ENCODE assay signal across 8 cellular contexts in the genomic region with DNA sequence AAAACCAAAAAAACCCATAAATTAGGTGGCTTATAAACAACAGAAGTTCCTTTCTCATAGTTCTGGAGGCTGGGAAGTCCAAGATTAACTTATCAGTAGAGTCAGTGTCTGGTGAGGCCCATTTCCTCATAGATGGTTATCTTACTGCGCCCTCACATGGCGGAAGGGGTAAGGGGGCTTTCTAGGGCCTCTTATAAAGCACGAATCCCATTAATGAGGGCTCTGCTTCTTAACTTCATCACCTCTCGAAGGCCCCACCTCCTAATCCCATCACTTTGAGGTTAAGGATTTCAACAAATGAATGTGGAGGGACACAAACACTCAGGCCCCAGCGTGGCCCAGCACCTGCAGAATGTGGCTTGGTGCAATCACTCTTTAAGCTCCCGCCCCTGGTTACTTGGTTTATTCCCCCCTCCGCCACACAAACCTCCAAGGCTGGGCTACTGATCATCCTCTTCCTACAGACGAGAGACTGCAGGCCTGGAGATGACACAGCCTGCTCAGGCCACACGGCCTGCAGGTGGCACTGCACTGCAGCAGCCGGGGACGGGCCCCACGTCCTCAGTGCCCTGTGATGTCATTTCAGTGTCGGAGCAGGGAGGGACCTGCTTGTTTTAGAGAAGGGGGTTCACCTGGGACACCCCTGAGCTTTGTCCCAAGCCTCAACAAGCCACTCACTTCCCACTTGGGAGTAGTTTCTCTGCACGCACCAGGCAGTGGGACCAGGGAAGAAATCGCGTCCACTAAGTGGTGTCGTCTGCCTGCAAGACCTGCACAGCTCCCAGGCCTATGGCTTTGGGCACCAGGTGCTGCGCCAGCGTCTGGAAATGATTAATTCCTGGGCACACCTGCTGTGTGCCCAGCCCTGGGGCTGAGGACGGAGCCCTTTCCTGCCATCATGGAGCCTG.
A peak's percentile ranks its signal among the peaks of the same experiment; 100 is the strongest.
DNase-seq lines count a peak whose midpoint lies in the region; ATAC-seq, FAIRE-seq and TF ChIP-seq lines count a peak whose summit lies in the region.
"Not testable (repeated sequence)": the region's sequence is repeated elsewhere in the genome, so short reads cannot be mapped to it uniquely, and the experiment has no call there.

No MANE protein-coding gene starts in this region.

- H4K20me1 ChIP-seq in endothelial cell of umbilical vein (replicated peaks; ENCODE audit: control insufficient read depth, extremely low read depth, insufficient read depth, low read length) = not testable (repeated sequence)

- POLR2A ChIA-PET in endothelial cell of umbilical vein (lab: Charles Lee) = not testable (repeated sequence)

- dilution Hi-C loops in endothelial cell of umbilical vein (cut with MboI; ENCODE audit: extremely low pct_ligation_motif_present, low sequenced_read_pairs) = not testable (repeated sequence)

- BruUV-seq in endothelial cell of umbilical vein (replicated peaks; lab: Mats Ljungman, UMichigan) = not testable (repeated sequence)

- CTCF ChIA-PET in endothelial cell of umbilical vein (lab: Charles Lee) = not testable (repeated sequence)

- not testable (repeated sequence) for H3K9ac ChIP-seq in endothelial cell of umbilical vein (replicated peaks; ENCODE audit: extremely low read depth, insufficient read depth, low read length)

- not testable (repeated sequence) for H3K27ac ChIP-seq in endothelial cell of umbilical vein (ENCODE audit: insufficient read depth, low read depth, low read length); lower lobe of right lung

- FAIRE-seq in endothelial cell of umbilical vein (lab: Jason Lieb, UNC) = peak; percentile 92

- TF ChIP-seq POLR2A in endothelial cell of umbilical vein (IDR thresholded peaks at IDR 0.05; ENCODE audit: low read depth, low read length) = not testable (repeated sequence)

- not testable (repeated sequence) for H3K4me2 ChIP-seq in endothelial cell of umbilical vein (ENCODE audit: insufficient read depth, low read length)

- ATAC-seq in GM21529 (IDR thresholded peaks at IDR 0.05; ENCODE audit: unreplicated experiment) (peak; percentile 64), lower lobe of right lung (peak; percentile 85)

- not testable (repeated sequence) for H3K79me2 ChIP-seq in endothelial cell of umbilical vein (ENCODE audit: control insufficient read depth, insufficient read depth, low read length)

- intact Hi-C loops in endothelial cell of umbilical vein (cut with micrococcal nuclease); lower lobe of right lung (cut with DNase I): not testable (repeated sequence)

- not testable (repeated sequence) for H2AFZ ChIP-seq in endothelial cell of umbilical vein (ENCODE audit: low read depth, low read length)

- not testable (repeated sequence) for H3K9me1 ChIP-seq in endothelial cell of umbilical vein (replicated peaks; ENCODE audit: control insufficient read depth, extremely low read depth, insufficient read depth, low read length)

- TF ChIP-seq CTCF in AG10803 (conservative IDR thresholded peaks at IDR 0.05; ENCODE audit: low read length) = peak; percentile 49
- TF ChIP-seq CTCF in endothelial cell of umbilical vein (IDR thresholded peaks at IDR 0.05; ENCODE audit: extremely low read depth in 1 of 2, insufficient read depth in 1 of 2, low read depth in 1 of 2, low read length in 2 of 2) = peak; percentile 17 to 67
- TF ChIP-seq CTCF in lower lobe of right lung (IDR thresholded peaks at IDR 0.05) = peak; percentile 40

- not testable (repeated sequence) for H3K27me3 ChIP-seq in endothelial cell of umbilical vein (ENCODE audit: control insufficient read depth in 2 of 2, insufficient read depth in 2 of 2, low read length in 2 of 2); lower lobe of right lung (ENCODE audit: low read depth)

- not testable (repeated sequence) for H3K36me3 ChIP-seq in endothelial cell of umbilical vein (ENCODE audit: control insufficient read depth in 2 of 2, extremely low read depth in 1 of 2, insufficient read depth in 2 of 2, low read length in 2 of 2); lower lobe of right lung

- H3K4me1 ChIP-seq in endothelial cell of umbilical vein (ENCODE audit: control insufficient read depth, extremely low read depth, insufficient read depth, low read length); lower lobe of right lung: not testable (repeated sequence)

- H3K9me3 ChIP-seq in endothelial cell of umbilical vein (replicated peaks; ENCODE audit: control insufficient read depth, insufficient read depth, low read length); lower lobe of right lung: not testable (repeated sequence)

- not testable (repeated sequence) for H3K4me3 ChIP-seq in AG10803 (ENCODE audit: low read length); endothelial cell of umbilical vein (replicated peaks in 1 of 3; ENCODE audit: insufficient read depth in 1 of 3, low read depth in 1 of 3, low read length in 3 of 3); lower lobe of right lung

- DNase-seq in AG10803 (ENCODE audit: low read depth) (peak; percentile 52), NAMALWA (ENCODE audit: low spot score) (peak; percentile 76), SHP77 treated with DMSO at 0.1 percent for 48 hours (lab: John Stamatoyannopoulos, UW) (peak; percentile 64), activated T-cell treated with anti-CD3 and anti-CD28 coated beads for 24 hours (ENCODE audit: low read depth) (peak; percentile 35), endothelial cell of umbilical vein (ENCODE audit: low read depth, low spot score) (peak; percentile 64), lower lobe of right lung (peak; percentile 64)
- peak; percentile 31 for DNase-seq in stimulated activated CD4-positive, alpha-beta T cell treated with anti-CD3 and anti-CD28 coated beads, Interleukin-2, amount 100 ng/mL, for 4 hours (ENCODE audit: low read depth)

TF ChIP-seq in endothelial cell of umbilical vein, 7 proteins besides CTCF, POLR2A, EP300 and RAD21:
- peak; percentile 18 for TF ChIP-seq GATA2 (IDR thresholded peaks at IDR 0.05; ENCODE audit: insufficient read depth, insufficient read length, low read depth, low read length)
